In genomic region chr5:33969572-33970452, GRCh38 we compare ENCODE assay signal across 10 cellular contexts. TPM values are rescaled to one million over a fixed set of nuclear protein-coding genes. Genes with fewer than 3 reads are reported as not detected.
DNase-seq lines count a peak whose midpoint lies in the region; ATAC-seq, FAIRE-seq and TF ChIP-seq lines count a peak whose summit lies in the region.
"Had no signal": no experiment of that assay in that cellular context is flagged by ENCODE, and none has a peak within 500 bp of the region (broad histone marks: within the 10 kb centered on the region; RNA-seq: fewer than 3 reads in every experiment).

No MANE protein-coding gene starts in this region.

- H3K4me3 ChIP-seq in PC-3 (ENCODE audit: low read length) = no peak overlapping the region

- H3K4me1 Mint-ChIP-seq in memory B cell = peaks cover 2% of the 10 kb centered on the region

- no peaks in the 10 kb centered on the region for H3K36me3 ChIP-seq in PC-3 (ENCODE audit: low read depth, low read length)

- CTCF ChIA-PET in PC-3 (lab: Charles Lee) = interaction anchor here (0.7 to 2.2 kb wide), 10 partner anchors 12 to 534 kb away, joined by 3 to 17 read pairs (median 4); partner anchors contain the start of gene TARS1

- no peaks in the 10 kb centered on the region for H3K27me3 Mint-ChIP-seq in memory B cell

- intact Hi-C loops in PC-3 (cut with micrococcal nuclease) = loop anchor here (1.0 kb wide), 2 partner anchors 500 to 534 kb away; no protein-coding TSS in a partner anchor

- BruUV-seq in PC-3 (replicated peaks; lab: Mats Ljungman, UMichigan) = no TSS peak

- no peaks in the 10 kb centered on the region for H3K9me3 ChIP-seq in PC-3 (ENCODE audit: low read length)

- no peak overlapping the region for H3K9ac ChIP-seq in PC-3 (ENCODE audit: low read length)

- peaks cover 4% of the 10 kb centered on the region; the same call in 1 of the 2 replicates for H3K4me1 ChIP-seq in PC-3 (ENCODE audit: insufficient read depth, low read length)

- no peaks in the 10 kb centered on the region for H3K36me3 Mint-ChIP-seq in memory B cell

- H2AFZ ChIP-seq in PC-3 (ENCODE audit: low read length) = peak overlapping the region; percentile 62

- TF ChIP-seq CTCF in D721Med (IDR thresholded peaks at IDR 0.05; ENCODE audit: insufficient read depth, missing control alignments) = peak; percentile 45
- peak; percentile 95 for TF ChIP-seq CTCF in PC-3 (conservative IDR thresholded peaks at IDR 0.05; ENCODE audit: low read depth, low read length)

- no peaks in the 10 kb centered on the region for H3K79me2 ChIP-seq in PC-3 (ENCODE audit: low read length)

- POLR2A ChIA-PET in PC-3 (lab: Charles Lee; ENCODE audit: unreplicated experiment) = interaction anchor here (0.6 to 0.7 kb wide), 3 partner anchors 32 to 1138 kb away, joined by 4 to 5 read pairs (median 5); no protein-coding TSS in a partner anchor

- no peak overlapping the region for H3K27ac ChIP-seq in PC-3 (ENCODE audit: low read length)

- H3K4me2 ChIP-seq in PC-3 (ENCODE audit: low read length) = no peak overlapping the region

- H3K9me3 Mint-ChIP-seq in memory B cell = no peaks in the 10 kb centered on the region

- no peaks in the 10 kb centered on the region for H3F3A ChIP-seq in PC-3 (ENCODE audit: low read length, unreplicated experiment)

- no peaks in the 10 kb centered on the region for H3K9me2 ChIP-seq in PC-3 (replicated peaks; ENCODE audit: low read length)

- DNase-seq in D721Med (ENCODE audit: insufficient read length, low spot score) = no peak
- DNase-seq in PC-3 = peak; percentile 74
- DNase-seq in ecto neural progenitor cell (ENCODE audit: low spot score) = peak; percentile 53
- DNase-seq in memory B cell (ENCODE audit: low spot score in 2 of 2) = no peak
- DNase-seq in activated effector memory CD4-positive, alpha-beta T cell treated with anti-CD3 and anti-CD28 coated beads, Interleukin-2, amount 50 U/mL, for 16 hours = no peak
- DNase-seq in GOT3 (lab: John Stamatoyannopoulos, UW) = no peak

- H4K20me1 ChIP-seq in PC-3 (ENCODE audit: low read length) = no peaks in the 10 kb centered on the region

- H3K4me3 Mint-ChIP-seq in memory B cell = no peak overlapping the region

- H3K27ac Mint-ChIP-seq in memory B cell = no peak overlapping the region

- H3K27me3 ChIP-seq in PC-3 (ENCODE audit: low read length) = no peaks in the 10 kb centered on the region

- ATAC-seq in GM19324 (IDR thresholded peaks at IDR 0.05; ENCODE audit: low FRiP score, unreplicated experiment) (peak; percentile 61), HG03442 (IDR thresholded peaks at IDR 0.05; ENCODE audit: unreplicated experiment) (peak; percentile 77), PC-3 (peak; percentile 99), memory B cell (ENCODE audit: low read depth) (peak; percentile 50)

- FAIRE-seq in D721Med (lab: Jason Lieb, UNC) = no peak

RNA-seq across cellular contexts. Expression of gene SLC45A2, which starts 14.7 kb away (rescaled TPM):
- total RNA-seq in PC-3 (2014; rRNA removed) = not detected in 2 replicates
- total RNA-seq: T-helper 1 cell treated with Interleukin-12 subunit alpha and Interleukin-12 subunit beta and Interleukin-4 antibody, amounts not matched to agents 30 ng/mL and 1 ng/mL, for 36 hours had no signal

RNA-seq across cellular contexts. Expression of gene RXFP3, which starts 33.6 kb away (rescaled TPM):
- not detected in 2 replicates for total RNA-seq in PC-3 (2014; rRNA removed)
- total RNA-seq: skeletal muscle tissue; T-helper 1 cell treated with Interleukin-12 subunit alpha and Interleukin-12 subunit beta and Interleukin-4 antibody, amounts not matched to agents 30 ng/mL and 1 ng/mL, for 36 hours had no signal

RNA-seq across cellular contexts. Expression of gene AMACR, which starts 38.0 kb away (rescaled TPM):
- 12.3 and 12.7 TPM in 2 replicates for total RNA-seq in PC-3 (2014; rRNA removed)

Comparison
In these comparisons a context has a peak if more than half of its experiments do, and no peak if none do; other contexts are left out.
1. DNase-seq: peak in PC-3 (single experiment) and ecto neural progenitor cell (single experiment); none in D721Med (single experiment), memory B cell (0 of 2), activated effector memory CD4-positive, alpha-beta T cell treated with anti-CD3 and anti-CD28 coated beads, Interleukin-2, amount 50 U/mL, for 16 hours (single experiment) and GOT3 (single experiment).
2. Peak in every context shown above with its lines, with median percentiles within 50 percentile points of each other: ATAC-seq.